8 cellular contexts compared by ENCODE assay signal in genomic region chr7:30478349-30479228, GRCh38. TPM values are rescaled to one million over a fixed set of nuclear protein-coding genes. Genes with fewer than 3 reads are reported as not detected.
DNase-seq lines count a peak whose midpoint lies in the region; ATAC-seq and TF ChIP-seq lines count a peak whose summit lies in the region.

NOD1 (minus strand) TSS chr7:30478784; CDS start chr7:30456921, 21,863 bp downstream.

- in situ Hi-C loops in mammary epithelial cell (cut with MboI; ENCODE audit: low sequenced_read_pairs in 2 of 2): no loop called here

- BruUV-seq in mammary epithelial cell (replicated peaks; lab: Mats Ljungman, UMichigan): TSS peak; percentile 71

- TF ChIP-seq CTCF in WERI-Rb-1 (IDR thresholded peaks at IDR 0.05; ENCODE audit: low read depth, low read length) (no peak), mammary epithelial cell (conservative IDR thresholded peaks at IDR 0.05 in 1 of 2, IDR thresholded peaks at IDR 0.05 in 1 of 2; ENCODE audit: extremely low read depth in 1 of 2, insufficient read depth in 1 of 2, low read depth in 1 of 2, low read length in 2 of 2) (no peak)

- peaks cover 11% of the 10 kb centered on the region for H3K4me1 ChIP-seq in mammary epithelial cell (ENCODE audit: insufficient read depth, low read length)

- peak; percentile 85 for ATAC-seq in HG02938 (IDR thresholded peaks at IDR 0.05; ENCODE audit: unreplicated experiment)

- H3K27me3 ChIP-seq in WERI-Rb-1 (ENCODE audit: insufficient read depth, low read depth, severe bottlenecking) (no peaks in the 10 kb centered on the region), mammary epithelial cell (ENCODE audit: insufficient read depth, low read length) (no peaks in the 10 kb centered on the region)

- peak within 1 kb of the TSS; percentile 94 for H2AFZ ChIP-seq in mammary epithelial cell (ENCODE audit: low read depth, low read length)

- CTCF ChIA-PET in mammary epithelial cell (lab: Charles Lee; ENCODE audit: low non-redundant PET): interaction anchor here (0.8 kb wide), 1 partner anchor 9 kb away, joined by 3 read pairs; no protein-coding TSS in a partner anchor

- peak; percentile 83 for DNase-seq in NCI-H82 (lab: John Stamatoyannopoulos, UW)
- DNase-seq in NCI-H82 treated with DMSO at 0.1 percent for 48 hours (lab: John Stamatoyannopoulos, UW; ENCODE audit: unreplicated experiment): no peak
- peak; percentile 14 for DNase-seq in NCI-H2081 treated with DMSO at 0.1 percent for 48 hours (lab: John Stamatoyannopoulos, UW)
- DNase-seq in WERI-Rb-1: peak; percentile 56
- DNase-seq in mammary epithelial cell: peak; percentile 77
- peak; percentile 87 for DNase-seq in iPS-NIHi7 (ENCODE audit: extremely low spot score)
- peak; percentile 28 for DNase-seq in smooth muscle cell of the brain vasculature (ENCODE audit: low read depth, low spot score)

- H3K36me3 ChIP-seq in WERI-Rb-1 (no peaks in the 10 kb centered on the region), mammary epithelial cell (ENCODE audit: insufficient read depth, low read length) (no peaks in the 10 kb centered on the region)

- H3K27ac ChIP-seq in WERI-Rb-1 (peak within 1 kb of the TSS; percentile 55), mammary epithelial cell (ENCODE audit: insufficient read depth, low read depth, low read length) (peak within 1 kb of the TSS; percentile 76)

- dilution Hi-C loops in mammary epithelial cell (cut with HindIII; ENCODE audit: low sequenced_read_pairs): no loop called here

- WGBS in mammary epithelial cell (ENCODE audit: low coverage, missing lambda C conversion rate): 2% methylated on average over 35 of the region's 77 CpGs

- peak within 1 kb of the TSS; percentile 98 for H3K4me2 ChIP-seq in mammary epithelial cell (ENCODE audit: insufficient read depth, low read depth, low read length)

- no peaks in the 10 kb centered on the region for H4K20me1 ChIP-seq in mammary epithelial cell (ENCODE audit: insufficient read depth, low read length)

- peak within 1 kb of the TSS; percentile 81 for H3K9ac ChIP-seq in mammary epithelial cell (ENCODE audit: insufficient read depth, low read length)

- H3K9me3 ChIP-seq in WERI-Rb-1 (ENCODE audit: severe bottlenecking) (no peaks in the 10 kb centered on the region), mammary epithelial cell (replicated peaks; ENCODE audit: insufficient read depth, low read length) (no peaks in the 10 kb centered on the region)

- H3K4me3 ChIP-seq in WERI-Rb-1 (ENCODE audit: low read depth, low read length) (peak within 1 kb of the TSS; percentile 87), mammary epithelial cell (replicated peaks in 1 of 3; ENCODE audit: insufficient read depth in 1 of 3, low read depth in 2 of 3, low read length in 3 of 3) (peak within 1 kb of the TSS; percentile 75 to 83 (median 78))

- H3K79me2 ChIP-seq in mammary epithelial cell (ENCODE audit: insufficient read depth, low read length): peaks cover 42% of the 10 kb centered on the region

- intact Hi-C loops in mammary epithelial cell (cut with micrococcal nuclease): loop anchor here (2.0 kb wide), 1 partner anchor 26 kb away; the partner anchor contains the start of gene GGCT

RNA-seq across cellular contexts. Expression of gene NOD1, which starts in this region (rescaled TPM):
- 1 to 10 TPM; 6.0 to 9.7 TPM for total RNA-seq in mammary epithelial cell
- 3.7 TPM for polyA plus RNA-seq in mammary epithelial cell
- polyA minus RNA-seq in mammary epithelial cell: 4.0 TPM
